In the genomic region with DNA sequence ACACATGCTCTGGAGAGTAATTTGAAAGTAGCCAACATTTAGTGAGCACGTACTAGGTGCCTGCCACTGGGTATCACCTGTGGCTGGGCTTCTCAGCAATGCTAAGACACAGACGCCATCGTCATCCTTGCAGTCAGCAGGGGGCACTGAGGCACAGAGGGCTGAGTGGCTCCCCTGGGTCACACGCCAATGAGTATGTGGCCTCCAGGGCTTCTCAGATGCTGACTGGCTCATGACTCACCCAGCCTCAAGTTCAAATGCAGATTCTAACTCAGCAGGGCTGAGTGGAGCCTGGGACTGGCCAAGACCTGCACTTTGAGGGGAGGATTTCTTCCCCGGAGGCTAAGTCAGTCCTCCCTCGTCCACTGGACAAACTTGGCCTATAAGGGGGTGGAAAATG, we compare ENCODE assay signal across 8 cellular contexts.
DNase-seq lines count a peak whose midpoint lies in the region; ATAC-seq and TF ChIP-seq lines count a peak whose summit lies in the region.

No MANE protein-coding gene starts in this region.

- H2AK5ac ChIP-seq in mesenchymal stem cell (ENCODE audit: low read length, severe bottlenecking): no peak overlapping the region

- H3K9me2 ChIP-seq in Karpas-422 (replicated peaks; ENCODE audit: insufficient read depth, low read length): no peaks in the 10 kb centered on the region

- DNase-seq in AG10803 (ENCODE audit: low read depth) (peak; percentile 80), Karpas-422 (peak; percentile 79), mesenchymal stem cell (peak; percentile 7), NCI-H1417 (lab: John Stamatoyannopoulos, UW) (no peak), sigmoid colon (no peak)
- peak; percentile 54 for DNase-seq in activated naive CD4-positive, alpha-beta T cell treated with anti-CD3 and anti-CD28 coated beads, Interleukin-2, amount 50 U/mL, for 16 hours

- intact Hi-C loops in sigmoid colon (cut with DNase I): no loop called here

- no peak for TF ChIP-seq POLR2A in sigmoid colon (IDR thresholded peaks at IDR 0.05)

- H2AFZ ChIP-seq in Karpas-422 (ENCODE audit: low read length) (no peak overlapping the region), mesenchymal stem cell (ENCODE audit: low read depth, low read length) (peak overlapping the region; percentile 23)

- H3K27ac ChIP-seq in Karpas-422 (ENCODE audit: low read length) (no peak overlapping the region), mesenchymal stem cell (ENCODE audit: low read length, poor library complexity, severe bottlenecking) (peak overlapping the region; percentile 83), sigmoid colon (no peak overlapping the region)

- no peaks in the 10 kb centered on the region for H3K4me1 ChIP-seq in Karpas-422 (ENCODE audit: low read length)
- H3K4me1 ChIP-seq in mesenchymal stem cell (ENCODE audit: control insufficient read depth, insufficient read depth, low read depth, low read length): peaks cover 14% of the 10 kb centered on the region
- no peaks in the 10 kb centered on the region for H3K4me1 ChIP-seq in sigmoid colon

- no peaks in the 10 kb centered on the region for H3K27me3 ChIP-seq in Karpas-422 (ENCODE audit: low read length)
- H3K27me3 ChIP-seq in mesenchymal stem cell (ENCODE audit: control insufficient read depth in 1 of 2, insufficient read depth in 1 of 2, low read length in 2 of 2): peaks cover 0 to 5% of the 10 kb centered on the region in 2 experiments
- H3K27me3 ChIP-seq in sigmoid colon: peaks cover 13 to 52% (median 20%) of the 10 kb centered on the region in 3 donors

- ATAC-seq in GM21619 (IDR thresholded peaks at IDR 0.05; ENCODE audit: unreplicated experiment) (no peak), GM19351 (IDR thresholded peaks at IDR 0.05; ENCODE audit: unreplicated experiment) (no peak)

- H3K9me3 ChIP-seq in Karpas-422 (ENCODE audit: low read length): no peaks in the 10 kb centered on the region
- H3K9me3 ChIP-seq in mesenchymal stem cell (ENCODE audit: control insufficient read depth, low read length): no peaks in the 10 kb centered on the region
- H3K9me3 ChIP-seq in sigmoid colon: no peaks in the 10 kb centered on the region

- no peak for TF ChIP-seq EP300 in sigmoid colon (IDR thresholded peaks at IDR 0.05)

- peak overlapping the region in 1 of 2 experiments; percentile 40 for H3K23ac ChIP-seq in mesenchymal stem cell (ENCODE audit: low read length in 2 of 2)

- no peak overlapping the region for H2BK120ac ChIP-seq in mesenchymal stem cell (ENCODE audit: low read depth, low read length)

- no peaks in the 10 kb centered on the region for H4K20me1 ChIP-seq in Karpas-422 (ENCODE audit: insufficient read depth, low read depth, low read length)

- H3K4me3 ChIP-seq in AG10803 (ENCODE audit: low read length): no peak overlapping the region
- no peak overlapping the region for H3K4me3 ChIP-seq in Karpas-422 (ENCODE audit: low read length)
- H3K4me3 ChIP-seq in mesenchymal stem cell (ENCODE audit: insufficient read depth in 1 of 2, low read depth in 1 of 2, low read length in 2 of 2): no peak overlapping the region
- no peak overlapping the region for H3K4me3 ChIP-seq in sigmoid colon

- TF ChIP-seq CTCF in AG10803 (conservative IDR thresholded peaks at IDR 0.05; ENCODE audit: low read length): no peak
- no peak for TF ChIP-seq CTCF in sigmoid colon (IDR thresholded peaks at IDR 0.05)

- H3K79me2 ChIP-seq in Karpas-422 (ENCODE audit: low read length): no peaks in the 10 kb centered on the region

- H4K8ac ChIP-seq in mesenchymal stem cell (ENCODE audit: low read length): no peak overlapping the region

- no peaks in the 10 kb centered on the region for H3K79me1 ChIP-seq in mesenchymal stem cell (replicated peaks; ENCODE audit: low read length, poor library complexity, severe bottlenecking)

- no peak overlapping the region for H3K4me2 ChIP-seq in Karpas-422 (ENCODE audit: low read depth, low read length, poor library complexity, severe bottlenecking)
- peak overlapping the region; percentile 34 for H3K4me2 ChIP-seq in mesenchymal stem cell (ENCODE audit: low read length, poor library complexity, severe bottlenecking)

- H3K36me3 ChIP-seq in Karpas-422 (ENCODE audit: insufficient read depth, low read length) (no peaks in the 10 kb centered on the region), mesenchymal stem cell (ENCODE audit: control insufficient read depth in 1 of 2, insufficient read depth in 2 of 2, low read depth in 1 of 2, low read length in 2 of 2) (no peaks in the 10 kb centered on the region), sigmoid colon (no peaks in the 10 kb centered on the region)

- H4K91ac ChIP-seq in mesenchymal stem cell (ENCODE audit: low read length): no peak overlapping the region

- H2BK12ac ChIP-seq in mesenchymal stem cell (ENCODE audit: low read length in 2 of 2): no peak overlapping the region

- H3K4ac ChIP-seq in mesenchymal stem cell (ENCODE audit: low read depth in 1 of 2, low read length in 2 of 2): no peak overlapping the region

- no peak overlapping the region for H2BK5ac ChIP-seq in mesenchymal stem cell (ENCODE audit: low read depth, low read length, poor library complexity, severe bottlenecking)

- H3K9ac ChIP-seq in Karpas-422 (ENCODE audit: low read length) (no peak overlapping the region), mesenchymal stem cell (ENCODE audit: low read length) (peak overlapping the region; percentile 87)

- H2BK15ac ChIP-seq in mesenchymal stem cell (ENCODE audit: low read depth, poor library complexity, severe bottlenecking): no peak overlapping the region

- 50% methylated on average over 6 of the region's 6 CpGs for WGBS in mesenchymal stem cell
- WGBS in sigmoid colon, 2 donors: 79 to 85% methylated on average over 6 of the region's 6 CpGs

- H3K18ac ChIP-seq in mesenchymal stem cell (ENCODE audit: low read depth in 1 of 2, low read length in 2 of 2): no peak overlapping the region

- H3K14ac ChIP-seq in mesenchymal stem cell (ENCODE audit: low read length in 2 of 2): no peak overlapping the region

Comparison
In these comparisons a context has a peak if more than half of its experiments do, and no peak if none do; other contexts are left out.
1. DNase-seq: peak in AG10803 (single experiment), Karpas-422 (single experiment), activated naive CD4-positive, alpha-beta T cell treated with anti-CD3 and anti-CD28 coated beads, Interleukin-2, amount 50 U/mL, for 16 hours (single experiment) and mesenchymal stem cell (single experiment); none in NCI-H1417 (0 of 3) and sigmoid colon (single experiment).